In the genomic region with DNA sequence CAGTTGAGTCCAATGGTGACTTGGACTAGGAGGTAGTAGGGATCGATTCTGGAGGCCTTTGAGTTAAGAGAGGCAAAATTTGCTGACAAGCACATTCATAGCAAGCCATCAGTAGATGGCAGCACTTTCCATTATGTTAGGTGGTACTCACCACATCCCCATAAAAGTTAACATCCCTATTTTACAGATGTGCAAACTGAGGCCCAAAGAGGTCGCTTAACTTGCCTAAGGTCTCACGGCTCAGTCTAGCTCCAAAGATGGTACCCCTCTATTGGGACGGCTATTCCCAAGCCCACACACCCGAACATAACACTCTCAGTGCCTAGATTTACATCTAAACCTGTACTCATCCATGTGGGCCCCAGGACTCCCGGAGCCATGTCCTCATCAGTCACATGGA, we compare ENCODE assay signal across 1 cellular context.
TF ChIP-seq lines count a peak whose summit lies in the region.

No MANE protein-coding gene starts in this region.

TF ChIP-seq in HepG2, 621 proteins besides CTCF, POLR2A, EP300 and RAD21 (continues in another document):
- TF ChIP-seq, protein P1, sequence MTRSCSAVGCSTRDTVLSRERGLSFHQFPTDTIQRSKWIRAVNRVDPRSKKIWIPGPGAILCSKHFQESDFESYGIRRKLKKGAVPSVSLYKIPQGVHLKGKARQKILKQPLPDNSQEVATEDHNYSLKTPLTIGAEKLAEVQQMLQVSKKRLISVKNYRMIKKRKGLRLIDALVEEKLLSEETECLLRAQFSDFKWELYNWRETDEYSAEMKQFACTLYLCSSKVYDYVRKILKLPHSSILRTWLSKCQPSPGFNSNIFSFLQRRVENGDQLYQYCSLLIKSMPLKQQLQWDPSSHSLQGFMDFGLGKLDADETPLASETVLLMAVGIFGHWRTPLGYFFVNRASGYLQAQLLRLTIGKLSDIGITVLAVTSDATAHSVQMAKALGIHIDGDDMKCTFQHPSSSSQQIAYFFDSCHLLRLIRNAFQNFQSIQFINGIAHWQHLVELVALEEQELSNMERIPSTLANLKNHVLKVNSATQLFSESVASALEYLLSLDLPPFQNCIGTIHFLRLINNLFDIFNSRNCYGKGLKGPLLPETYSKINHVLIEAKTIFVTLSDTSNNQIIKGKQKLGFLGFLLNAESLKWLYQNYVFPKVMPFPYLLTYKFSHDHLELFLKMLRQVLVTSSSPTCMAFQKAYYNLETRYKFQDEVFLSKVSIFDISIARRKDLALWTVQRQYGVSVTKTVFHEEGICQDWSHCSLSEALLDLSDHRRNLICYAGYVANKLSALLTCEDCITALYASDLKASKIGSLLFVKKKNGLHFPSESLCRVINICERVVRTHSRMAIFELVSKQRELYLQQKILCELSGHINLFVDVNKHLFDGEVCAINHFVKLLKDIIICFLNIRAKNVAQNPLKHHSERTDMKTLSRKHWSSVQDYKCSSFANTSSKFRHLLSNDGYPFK (CRISPR knock-in tag; IDR thresholded peaks at IDR 0.05; ENCODE audit: borderline replicate concordance) = no peak
- no peak for TF ChIP-seq ZSCAN25 (CRISPR knock-in tag; IDR thresholded peaks at IDR 0.05)
- no peak for TF ChIP-seq ZFAT (CRISPR knock-in tag; conservative IDR thresholded peaks at IDR 0.05)
- TF ChIP-seq SRSF9 (IDR thresholded peaks at IDR 0.05; ENCODE audit: borderline replicate concordance, insufficient read depth, low read depth, low read length, poor library complexity, severe bottlenecking) = no peak
- no peak for TF ChIP-seq POLR2G (IDR thresholded peaks at IDR 0.05; ENCODE audit: low read depth, low read length)
- peak; percentile 37; the same call in 1 of the 2 replicates for TF ChIP-seq ZFP90 (CRISPR knock-in tag; IDR thresholded peaks at IDR 0.05; ENCODE audit: borderline replicate concordance)
- TF ChIP-seq CBFB (CRISPR knock-in tag; IDR thresholded peaks at IDR 0.05) = no peak
- TF ChIP-seq U2AF2 (IDR thresholded peaks at IDR 0.05; ENCODE audit: low read depth, low read length) = no peak
- TF ChIP-seq, protein P2, sequence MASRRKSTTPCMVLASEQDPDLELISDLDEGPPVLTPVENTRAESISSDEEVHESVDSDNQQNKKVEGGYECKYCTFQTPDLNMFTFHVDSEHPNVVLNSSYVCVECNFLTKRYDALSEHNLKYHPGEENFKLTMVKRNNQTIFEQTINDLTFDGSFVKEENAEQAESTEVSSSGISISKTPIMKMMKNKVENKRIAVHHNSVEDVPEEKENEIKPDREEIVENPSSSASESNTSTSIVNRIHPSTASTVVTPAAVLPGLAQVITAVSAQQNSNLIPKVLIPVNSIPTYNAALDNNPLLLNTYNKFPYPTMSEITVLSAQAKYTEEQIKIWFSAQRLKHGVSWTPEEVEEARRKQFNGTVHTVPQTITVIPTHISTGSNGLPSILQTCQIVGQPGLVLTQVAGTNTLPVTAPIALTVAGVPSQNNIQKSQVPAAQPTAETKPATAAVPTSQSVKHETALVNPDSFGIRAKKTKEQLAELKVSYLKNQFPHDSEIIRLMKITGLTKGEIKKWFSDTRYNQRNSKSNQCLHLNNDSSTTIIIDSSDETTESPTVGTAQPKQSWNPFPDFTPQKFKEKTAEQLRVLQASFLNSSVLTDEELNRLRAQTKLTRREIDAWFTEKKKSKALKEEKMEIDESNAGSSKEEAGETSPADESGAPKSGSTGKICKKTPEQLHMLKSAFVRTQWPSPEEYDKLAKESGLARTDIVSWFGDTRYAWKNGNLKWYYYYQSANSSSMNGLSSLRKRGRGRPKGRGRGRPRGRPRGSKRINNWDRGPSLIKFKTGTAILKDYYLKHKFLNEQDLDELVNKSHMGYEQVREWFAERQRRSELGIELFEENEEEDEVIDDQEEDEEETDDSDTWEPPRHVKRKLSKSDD (CRISPR knock-in tag; IDR thresholded peaks at IDR 0.05; ENCODE audit: low read depth) = no peak
- no peak for TF ChIP-seq WIZ (CRISPR knock-in tag; IDR thresholded peaks at IDR 0.05)
- TF ChIP-seq, protein P3, sequence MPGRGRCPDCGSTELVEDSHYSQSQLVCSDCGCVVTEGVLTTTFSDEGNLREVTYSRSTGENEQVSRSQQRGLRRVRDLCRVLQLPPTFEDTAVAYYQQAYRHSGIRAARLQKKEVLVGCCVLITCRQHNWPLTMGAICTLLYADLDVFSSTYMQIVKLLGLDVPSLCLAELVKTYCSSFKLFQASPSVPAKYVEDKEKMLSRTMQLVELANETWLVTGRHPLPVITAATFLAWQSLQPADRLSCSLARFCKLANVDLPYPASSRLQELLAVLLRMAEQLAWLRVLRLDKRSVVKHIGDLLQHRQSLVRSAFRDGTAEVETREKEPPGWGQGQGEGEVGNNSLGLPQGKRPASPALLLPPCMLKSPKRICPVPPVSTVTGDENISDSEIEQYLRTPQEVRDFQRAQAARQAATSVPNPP (CRISPR knock-in tag; IDR thresholded peaks at IDR 0.05) = no peak
- no peak for TF ChIP-seq ZNF10 (CRISPR knock-in tag; IDR thresholded peaks at IDR 0.05; ENCODE audit: borderline replicate concordance, low read depth)
- TF ChIP-seq ZNF644 (CRISPR knock-in tag; IDR thresholded peaks at IDR 0.05; ENCODE audit: low read depth) = no peak
- no peak for TF ChIP-seq HOXA5 (CRISPR knock-in tag; IDR thresholded peaks at IDR 0.05)
- TF ChIP-seq, protein P4, sequence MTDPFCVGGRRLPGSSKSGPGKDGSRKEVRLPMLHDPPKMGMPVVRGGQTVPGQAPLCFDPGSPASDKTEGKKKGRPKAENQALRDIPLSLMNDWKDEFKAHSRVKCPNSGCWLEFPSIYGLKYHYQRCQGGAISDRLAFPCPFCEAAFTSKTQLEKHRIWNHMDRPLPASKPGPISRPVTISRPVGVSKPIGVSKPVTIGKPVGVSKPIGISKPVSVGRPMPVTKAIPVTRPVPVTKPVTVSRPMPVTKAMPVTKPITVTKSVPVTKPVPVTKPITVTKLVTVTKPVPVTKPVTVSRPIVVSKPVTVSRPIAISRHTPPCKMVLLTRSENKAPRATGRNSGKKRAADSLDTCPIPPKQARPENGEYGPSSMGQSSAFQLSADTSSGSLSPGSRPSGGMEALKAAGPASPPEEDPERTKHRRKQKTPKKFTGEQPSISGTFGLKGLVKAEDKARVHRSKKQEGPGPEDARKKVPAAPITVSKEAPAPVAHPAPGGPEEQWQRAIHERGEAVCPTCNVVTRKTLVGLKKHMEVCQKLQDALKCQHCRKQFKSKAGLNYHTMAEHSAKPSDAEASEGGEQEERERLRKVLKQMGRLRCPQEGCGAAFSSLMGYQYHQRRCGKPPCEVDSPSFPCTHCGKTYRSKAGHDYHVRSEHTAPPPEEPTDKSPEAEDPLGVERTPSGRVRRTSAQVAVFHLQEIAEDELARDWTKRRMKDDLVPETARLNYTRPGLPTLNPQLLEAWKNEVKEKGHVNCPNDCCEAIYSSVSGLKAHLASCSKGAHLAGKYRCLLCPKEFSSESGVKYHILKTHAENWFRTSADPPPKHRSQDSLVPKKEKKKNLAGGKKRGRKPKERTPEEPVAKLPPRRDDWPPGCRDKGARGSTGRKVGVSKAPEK (CRISPR knock-in tag; IDR thresholded peaks at IDR 0.05; ENCODE audit: borderline replicate concordance) = no peak
- no peak for TF ChIP-seq ZNF547 (CRISPR knock-in tag; IDR thresholded peaks at IDR 0.05)
- no peak for TF ChIP-seq SCMH1 (CRISPR knock-in tag; IDR thresholded peaks at IDR 0.05; ENCODE audit: borderline replicate concordance)
- TF ChIP-seq ZNF749 (CRISPR knock-in tag; IDR thresholded peaks at IDR 0.05; ENCODE audit: borderline replicate concordance) = no peak
- no peak for TF ChIP-seq ARNT (IDR thresholded peaks at IDR 0.05)
- TF ChIP-seq NPAS2 (CRISPR knock-in tag; IDR thresholded peaks at IDR 0.05; ENCODE audit: borderline replicate concordance) = no peak
- TF ChIP-seq ZNF619 (CRISPR knock-in tag; IDR thresholded peaks at IDR 0.05) = no peak
- TF ChIP-seq, protein P5, sequence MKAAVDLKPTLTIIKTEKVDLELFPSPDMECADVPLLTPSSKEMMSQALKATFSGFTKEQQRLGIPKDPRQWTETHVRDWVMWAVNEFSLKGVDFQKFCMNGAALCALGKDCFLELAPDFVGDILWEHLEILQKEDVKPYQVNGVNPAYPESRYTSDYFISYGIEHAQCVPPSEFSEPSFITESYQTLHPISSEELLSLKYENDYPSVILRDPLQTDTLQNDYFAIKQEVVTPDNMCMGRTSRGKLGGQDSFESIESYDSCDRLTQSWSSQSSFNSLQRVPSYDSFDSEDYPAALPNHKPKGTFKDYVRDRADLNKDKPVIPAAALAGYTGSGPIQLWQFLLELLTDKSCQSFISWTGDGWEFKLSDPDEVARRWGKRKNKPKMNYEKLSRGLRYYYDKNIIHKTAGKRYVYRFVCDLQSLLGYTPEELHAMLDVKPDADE (CRISPR knock-in tag; IDR thresholded peaks at IDR 0.05) = no peak
- no peak for TF ChIP-seq ZBTB7A (CRISPR knock-in tag; IDR thresholded peaks at IDR 0.05)
- no peak for TF ChIP-seq HMG20B (CRISPR knock-in tag; conservative IDR thresholded peaks at IDR 0.05)
- TF ChIP-seq MEIS1 (CRISPR knock-in tag; IDR thresholded peaks at IDR 0.05; ENCODE audit: borderline replicate concordance) = no peak
- TF ChIP-seq TEAD2 (CRISPR knock-in tag; IDR thresholded peaks at IDR 0.05) = no peak
- peak; percentile 53 for TF ChIP-seq STAG1 (CRISPR knock-in tag; IDR thresholded peaks at IDR 0.05)
- TF ChIP-seq, protein P6, sequence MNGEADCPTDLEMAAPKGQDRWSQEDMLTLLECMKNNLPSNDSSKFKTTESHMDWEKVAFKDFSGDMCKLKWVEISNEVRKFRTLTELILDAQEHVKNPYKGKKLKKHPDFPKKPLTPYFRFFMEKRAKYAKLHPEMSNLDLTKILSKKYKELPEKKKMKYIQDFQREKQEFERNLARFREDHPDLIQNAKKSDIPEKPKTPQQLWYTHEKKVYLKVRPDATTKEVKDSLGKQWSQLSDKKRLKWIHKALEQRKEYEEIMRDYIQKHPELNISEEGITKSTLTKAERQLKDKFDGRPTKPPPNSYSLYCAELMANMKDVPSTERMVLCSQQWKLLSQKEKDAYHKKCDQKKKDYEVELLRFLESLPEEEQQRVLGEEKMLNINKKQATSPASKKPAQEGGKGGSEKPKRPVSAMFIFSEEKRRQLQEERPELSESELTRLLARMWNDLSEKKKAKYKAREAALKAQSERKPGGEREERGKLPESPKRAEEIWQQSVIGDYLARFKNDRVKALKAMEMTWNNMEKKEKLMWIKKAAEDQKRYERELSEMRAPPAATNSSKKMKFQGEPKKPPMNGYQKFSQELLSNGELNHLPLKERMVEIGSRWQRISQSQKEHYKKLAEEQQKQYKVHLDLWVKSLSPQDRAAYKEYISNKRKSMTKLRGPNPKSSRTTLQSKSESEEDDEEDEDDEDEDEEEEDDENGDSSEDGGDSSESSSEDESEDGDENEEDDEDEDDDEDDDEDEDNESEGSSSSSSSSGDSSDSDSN (CRISPR knock-in tag; IDR thresholded peaks at IDR 0.05) = no peak
- TF ChIP-seq ZNF761 (CRISPR knock-in tag; conservative IDR thresholded peaks at IDR 0.05) = no peak
- TF ChIP-seq, protein P7, sequence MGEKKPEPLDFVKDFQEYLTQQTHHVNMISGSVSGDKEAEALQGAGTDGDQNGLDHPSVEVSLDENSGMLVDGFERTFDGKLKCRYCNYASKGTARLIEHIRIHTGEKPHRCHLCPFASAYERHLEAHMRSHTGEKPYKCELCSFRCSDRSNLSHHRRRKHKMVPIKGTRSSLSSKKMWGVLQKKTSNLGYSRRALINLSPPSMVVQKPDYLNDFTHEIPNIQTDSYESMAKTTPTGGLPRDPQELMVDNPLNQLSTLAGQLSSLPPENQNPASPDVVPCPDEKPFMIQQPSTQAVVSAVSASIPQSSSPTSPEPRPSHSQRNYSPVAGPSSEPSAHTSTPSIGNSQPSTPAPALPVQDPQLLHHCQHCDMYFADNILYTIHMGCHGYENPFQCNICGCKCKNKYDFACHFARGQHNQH (CRISPR knock-in tag; IDR thresholded peaks at IDR 0.05) = 0 out of 2 replicates have a peak, but pooled peaks have one; percentile 23
- no peak for TF ChIP-seq PHF5A (CRISPR knock-in tag; IDR thresholded peaks at IDR 0.05; ENCODE audit: low read depth, unreplicated experiment)
- no peak for TF ChIP-seq ZBTB1 (CRISPR knock-in tag; IDR thresholded peaks at IDR 0.05; ENCODE audit: borderline replicate concordance)
- TF ChIP-seq FOXA3 (CRISPR knock-in tag; IDR thresholded peaks at IDR 0.05) = no peak
- TF ChIP-seq ZNF3 (CRISPR knock-in tag; IDR thresholded peaks at IDR 0.05) = no peak
- peak; percentile 67 for TF ChIP-seq RCOR2 (CRISPR knock-in tag; IDR thresholded peaks at IDR 0.05)
- TF ChIP-seq, protein P8, sequence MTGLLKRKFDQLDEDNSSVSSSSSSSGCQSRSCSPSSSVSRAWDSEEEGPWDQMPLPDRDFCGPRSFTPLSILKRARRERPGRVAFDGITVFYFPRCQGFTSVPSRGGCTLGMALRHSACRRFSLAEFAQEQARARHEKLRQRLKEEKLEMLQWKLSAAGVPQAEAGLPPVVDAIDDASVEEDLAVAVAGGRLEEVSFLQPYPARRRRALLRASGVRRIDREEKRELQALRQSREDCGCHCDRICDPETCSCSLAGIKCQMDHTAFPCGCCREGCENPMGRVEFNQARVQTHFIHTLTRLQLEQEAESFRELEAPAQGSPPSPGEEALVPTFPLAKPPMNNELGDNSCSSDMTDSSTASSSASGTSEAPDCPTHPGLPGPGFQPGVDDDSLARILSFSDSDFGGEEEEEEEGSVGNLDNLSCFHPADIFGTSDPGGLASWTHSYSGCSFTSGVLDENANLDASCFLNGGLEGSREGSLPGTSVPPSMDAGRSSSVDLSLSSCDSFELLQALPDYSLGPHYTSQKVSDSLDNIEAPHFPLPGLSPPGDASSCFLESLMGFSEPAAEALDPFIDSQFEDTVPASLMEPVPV (CRISPR knock-in tag; IDR thresholded peaks at IDR 0.05) = no peak
- no peak for TF ChIP-seq PCBP2 (optimal IDR thresholded peaks at IDR 0.05; ENCODE audit: low read depth, low read length, poor library complexity, severe bottlenecking)
- TF ChIP-seq CC2D1A (CRISPR knock-in tag; IDR thresholded peaks at IDR 0.05) = no peak
- TF ChIP-seq ZNF274 (CRISPR knock-in tag; IDR thresholded peaks at IDR 0.05) = no peak
- no peak for TF ChIP-seq ZBTB38 (CRISPR knock-in tag; IDR thresholded peaks at IDR 0.05)
- no peak for TF ChIP-seq TCF7 (IDR thresholded peaks at IDR 0.05; ENCODE audit: low read depth)
- peak; percentile 89 for TF ChIP-seq KDM1A (CRISPR knock-in tag; IDR thresholded peaks at IDR 0.05)
- TF ChIP-seq THYN1 (CRISPR knock-in tag; IDR thresholded peaks at IDR 0.05; ENCODE audit: borderline replicate concordance, low read depth) = no peak
- no peak for TF ChIP-seq ZNF766 (CRISPR knock-in tag; IDR thresholded peaks at IDR 0.05; ENCODE audit: borderline replicate concordance)
- TF ChIP-seq ZNF773 (CRISPR knock-in tag; IDR thresholded peaks at IDR 0.05; ENCODE audit: borderline replicate concordance) = no peak
- no peak for TF ChIP-seq HMGA1 (CRISPR knock-in tag; conservative IDR thresholded peaks at IDR 0.05)
- no peak for TF ChIP-seq CHCHD3 (CRISPR knock-in tag; IDR thresholded peaks at IDR 0.05)
- TF ChIP-seq, protein P9, sequence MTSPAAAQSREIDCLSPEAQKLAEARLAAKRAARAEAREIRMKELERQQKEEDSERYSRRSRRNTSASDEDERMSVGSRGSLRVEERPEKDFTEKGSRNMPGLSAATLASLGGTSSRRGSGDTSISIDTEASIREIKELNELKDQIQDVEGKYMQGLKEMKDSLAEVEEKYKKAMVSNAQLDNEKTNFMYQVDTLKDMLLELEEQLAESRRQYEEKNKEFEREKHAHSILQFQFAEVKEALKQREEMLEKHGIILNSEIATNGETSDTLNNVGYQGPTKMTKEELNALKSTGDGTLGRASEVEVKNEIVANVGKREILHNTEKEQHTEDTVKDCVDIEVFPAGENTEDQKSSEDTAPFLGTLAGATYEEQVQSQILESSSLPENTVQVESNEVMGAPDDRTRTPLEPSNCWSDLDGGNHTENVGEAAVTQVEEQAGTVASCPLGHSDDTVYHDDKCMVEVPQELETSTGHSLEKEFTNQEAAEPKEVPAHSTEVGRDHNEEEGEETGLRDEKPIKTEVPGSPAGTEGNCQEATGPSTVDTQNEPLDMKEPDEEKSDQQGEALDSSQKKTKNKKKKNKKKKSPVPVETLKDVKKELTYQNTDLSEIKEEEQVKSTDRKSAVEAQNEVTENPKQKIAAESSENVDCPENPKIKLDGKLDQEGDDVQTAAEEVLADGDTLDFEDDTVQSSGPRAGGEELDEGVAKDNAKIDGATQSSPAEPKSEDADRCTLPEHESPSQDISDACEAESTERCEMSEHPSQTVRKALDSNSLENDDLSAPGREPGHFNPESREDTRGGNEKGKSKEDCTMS (CRISPR knock-in tag; conservative IDR thresholded peaks at IDR 0.05) = no peak
